Comparison of ENCODE assay signal across 1 cellular context in the genomic region with DNA sequence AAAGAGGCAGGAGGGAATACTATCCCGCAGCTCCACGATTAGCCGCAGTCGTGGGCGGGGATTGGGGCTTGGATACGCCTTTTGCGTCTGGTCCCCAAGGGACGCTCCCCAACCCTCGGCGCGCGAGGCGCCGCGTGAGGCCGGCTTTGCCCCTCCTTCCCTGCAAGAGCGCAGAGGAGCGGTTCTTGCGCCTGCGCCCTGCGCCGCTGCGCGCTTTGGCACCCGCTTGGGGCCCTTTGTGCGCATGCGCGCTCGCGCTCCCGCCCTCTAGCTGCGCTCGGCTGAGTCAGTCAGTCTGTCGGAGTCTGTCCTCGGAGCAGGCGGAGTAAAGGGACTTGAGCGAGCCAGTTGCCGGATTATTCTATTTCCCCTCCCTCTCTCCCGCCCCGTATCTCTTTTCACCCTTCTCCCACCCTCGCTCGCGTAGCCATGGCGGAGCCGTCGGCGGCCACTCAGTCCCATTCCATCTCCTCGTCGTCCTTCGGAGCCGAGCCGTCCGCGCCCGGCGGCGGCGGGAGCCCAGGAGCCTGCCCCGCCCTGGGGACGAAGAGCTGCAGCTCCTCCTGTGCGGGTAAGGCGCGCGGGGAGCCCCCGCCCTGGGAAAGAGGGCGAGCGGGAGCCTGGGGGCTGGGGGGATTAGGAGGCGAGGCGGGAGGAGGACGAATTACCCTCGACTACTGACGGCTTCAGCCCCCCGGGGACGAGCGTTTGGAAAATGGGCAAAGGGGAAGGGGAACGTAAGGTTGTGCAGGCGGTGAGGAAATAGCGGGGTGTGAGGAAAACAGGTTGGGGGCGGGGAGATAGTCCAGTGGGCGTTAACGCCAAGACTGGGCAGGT.
TF ChIP-seq lines count a peak whose summit lies in the region.

A gene with protein sequence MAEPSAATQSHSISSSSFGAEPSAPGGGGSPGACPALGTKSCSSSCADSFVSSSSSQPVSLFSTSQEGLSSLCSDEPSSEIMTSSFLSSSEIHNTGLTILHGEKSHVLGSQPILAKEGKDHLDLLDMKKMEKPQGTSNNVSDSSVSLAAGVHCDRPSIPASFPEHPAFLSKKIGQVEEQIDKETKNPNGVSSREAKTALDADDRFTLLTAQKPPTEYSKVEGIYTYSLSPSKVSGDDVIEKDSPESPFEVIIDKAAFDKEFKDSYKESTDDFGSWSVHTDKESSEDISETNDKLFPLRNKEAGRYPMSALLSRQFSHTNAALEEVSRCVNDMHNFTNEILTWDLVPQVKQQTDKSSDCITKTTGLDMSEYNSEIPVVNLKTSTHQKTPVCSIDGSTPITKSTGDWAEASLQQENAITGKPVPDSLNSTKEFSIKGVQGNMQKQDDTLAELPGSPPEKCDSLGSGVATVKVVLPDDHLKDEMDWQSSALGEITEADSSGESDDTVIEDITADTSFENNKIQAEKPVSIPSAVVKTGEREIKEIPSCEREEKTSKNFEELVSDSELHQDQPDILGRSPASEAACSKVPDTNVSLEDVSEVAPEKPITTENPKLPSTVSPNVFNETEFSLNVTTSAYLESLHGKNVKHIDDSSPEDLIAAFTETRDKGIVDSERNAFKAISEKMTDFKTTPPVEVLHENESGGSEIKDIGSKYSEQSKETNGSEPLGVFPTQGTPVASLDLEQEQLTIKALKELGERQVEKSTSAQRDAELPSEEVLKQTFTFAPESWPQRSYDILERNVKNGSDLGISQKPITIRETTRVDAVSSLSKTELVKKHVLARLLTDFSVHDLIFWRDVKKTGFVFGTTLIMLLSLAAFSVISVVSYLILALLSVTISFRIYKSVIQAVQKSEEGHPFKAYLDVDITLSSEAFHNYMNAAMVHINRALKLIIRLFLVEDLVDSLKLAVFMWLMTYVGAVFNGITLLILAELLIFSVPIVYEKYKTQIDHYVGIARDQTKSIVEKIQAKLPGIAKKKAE (plus strand): TSS at position 293 of the 837 bp plus-strand sequence. CDS start 137 bp downstream, at position 430.

TF ChIP-seq in H1, 55 proteins besides CTCF, POLR2A, EP300 and RAD21 (continued from another document):
- TF ChIP-seq TBP (IDR thresholded peaks at IDR 0.05; ENCODE audit: low read depth, low read length) (peak; percentile 78), RXRA (IDR thresholded peaks at IDR 0.05; ENCODE audit: insufficient read depth, low read depth, low read length) (no peak), TCF12 (IDR thresholded peaks at IDR 0.05; ENCODE audit: low read depth, low read length) (no peak), RBBP5 (IDR thresholded peaks at IDR 0.05; ENCODE audit: borderline replicate concordance, low read depth, low read length) (peak; percentile 63; the same call in 1 of the 2 replicates), TAF1 (IDR thresholded peaks at IDR 0.05; ENCODE audit: low read depth, low read length) (peak; percentile 95), CREB1 (IDR thresholded peaks at IDR 0.05) (peak; percentile 9; the same call in 1 of the 2 replicates), SIRT6 (IDR thresholded peaks at IDR 0.05; ENCODE audit: low read length) (no peak), CBX8 (IDR thresholded peaks at IDR 0.05; ENCODE audit: borderline replicate concordance, low read depth, low read length) (no peak)
- TF ChIP-seq, protein P1, sequence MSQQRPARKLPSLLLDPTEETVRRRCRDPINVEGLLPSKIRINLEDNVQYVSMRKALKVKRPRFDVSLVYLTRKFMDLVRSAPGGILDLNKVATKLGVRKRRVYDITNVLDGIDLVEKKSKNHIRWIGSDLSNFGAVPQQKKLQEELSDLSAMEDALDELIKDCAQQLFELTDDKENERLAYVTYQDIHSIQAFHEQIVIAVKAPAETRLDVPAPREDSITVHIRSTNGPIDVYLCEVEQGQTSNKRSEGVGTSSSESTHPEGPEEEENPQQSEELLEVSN (IDR thresholded peaks at IDR 0.05), result peak; percentile 54; the same call in 1 of the 2 replicates
